Comparison of ENCODE assay signal across 27 cellular contexts in genomic region chr11:104076455-104076854, GRCh38. TPM values are rescaled to one million over a fixed set of nuclear protein-coding genes. Genes with fewer than 3 reads are reported as not detected.
DNase-seq lines count a peak whose midpoint lies in the region; ATAC-seq, FAIRE-seq and TF ChIP-seq lines count a peak whose summit lies in the region.
"Had no signal": no experiment of that assay in that cellular context is flagged by ENCODE, and none has a peak within 500 bp of the region (broad histone marks: within the 10 kb centered on the region; RNA-seq: fewer than 3 reads in every experiment).

No MANE protein-coding gene starts in this region.

- no peak for FAIRE-seq in bronchial epithelial cell (lab: Jason Lieb, UNC)
- FAIRE-seq in D721Med (lab: Jason Lieb, UNC) = no peak
- FAIRE-seq: GM18507, HepG2 had no signal

- no peak for TF ChIP-seq POLR2A in esophagus squamous epithelium (IDR thresholded peaks at IDR 0.05)

- H3K4me1 ChIP-seq in RWPE2 (ENCODE audit: insufficient read depth, poor library complexity, severe bottlenecking) (peaks cover 26% of the 10 kb centered on the region), esophagus squamous epithelium (peaks cover 0 to 38% (median 4%) of the 10 kb centered on the region in 3 donors)

- H3K36me3 ChIP-seq in RWPE2 (ENCODE audit: low read depth) = no peaks in the 10 kb centered on the region
- no peaks in the 10 kb centered on the region for H3K36me3 ChIP-seq in bronchial epithelial cell (ENCODE audit: control insufficient read depth, insufficient read depth, low read length)
- H3K36me3 ChIP-seq in esophagus squamous epithelium = no peaks in the 10 kb centered on the region
- H3K36me3 ChIP-seq: MG63 had no signal

- peak overlapping the region; percentile 49 for H3K27ac ChIP-seq in RWPE2 (ENCODE audit: poor library complexity, severe bottlenecking)
- H3K27ac ChIP-seq in esophagus squamous epithelium = peak overlapping the region in 3 of 4 donors; percentile 25 to 68 (median 56)
- H3K27ac ChIP-seq: C4-2B, GM23248 had no signal

- 31 to 58% methylated on average over 2 of the region's 2 CpGs for WGBS in esophagus squamous epithelium, 2 donors

- TF ChIP-seq CTCF in RWPE2 (IDR thresholded peaks at IDR 0.05; ENCODE audit: poor library complexity, severe bottlenecking) (no peak), bronchial epithelial cell (IDR thresholded peaks at IDR 0.05; ENCODE audit: insufficient read depth, low read length, severe bottlenecking) (no peak), esophagus squamous epithelium (IDR thresholded peaks at IDR 0.05) (no peak), D721Med (IDR thresholded peaks at IDR 0.05; ENCODE audit: insufficient read depth, missing control alignments) (no peak)

- DNase-seq in RWPE2 (ENCODE audit: low spot score) (no peak), bronchial epithelial cell (ENCODE audit: low read depth) (peak; percentile 97), esophagus squamous epithelium (lab: John Stamatoyannopoulos, UW) (no peak), renal cortical epithelial cell (ENCODE audit: low read depth) (peak; percentile 76), D721Med (ENCODE audit: insufficient read length, low spot score) (no peak), 8988T (no peak)
- DNase-seq: Calu3; CD8-positive, alpha-beta T cell; DMS153; GM23248; H7; MG63; NCI-H2029; NCI-H446; NCI-H524 treated with DMSO at 0.1 percent for 48 hours; NCI-H774; RPMI8226; SHP77 treated with DMSO at 0.1 percent for 48 hours had no signal

- no peak overlapping the region for H3K4me3 ChIP-seq in RWPE2 (ENCODE audit: severe bottlenecking)
- no peak overlapping the region for H3K4me3 ChIP-seq in bronchial epithelial cell (ENCODE audit: low read depth, low read length)
- no peak overlapping the region for H3K4me3 ChIP-seq in esophagus squamous epithelium
- H3K4me3 ChIP-seq: GM23248, MG63 had no signal

- H3K9me3 ChIP-seq in RWPE2 (ENCODE audit: severe bottlenecking) (no peaks in the 10 kb centered on the region), esophagus squamous epithelium (no peaks in the 10 kb centered on the region)
- H3K9me3 ChIP-seq: MG63 had no signal

- intact Hi-C loops in esophagus squamous epithelium (cut with DNase I) = no loop called here

- H3K27me3 ChIP-seq in RWPE2 (ENCODE audit: insufficient read depth, poor library complexity, severe bottlenecking) (no peaks in the 10 kb centered on the region), bronchial epithelial cell (ENCODE audit: control insufficient read depth, insufficient read depth, low read length) (no peaks in the 10 kb centered on the region), esophagus squamous epithelium (no peaks in the 10 kb centered on the region)
- H3K27me3 ChIP-seq: MG63 had no signal

- ATAC-seq in RWPE2 (ENCODE audit: low read depth) (peak; percentile 90), GM18517 (IDR thresholded peaks at IDR 0.05; ENCODE audit: unreplicated experiment) (no peak)
- ATAC-seq: CD8-positive, alpha-beta T cell; HepG2 had no signal

RNA-seq across cellular contexts. Expression of gene DDI1, which starts 40.0 kb away (rescaled TPM):
- total RNA-seq in bronchial epithelial cell = not detected in 2 replicates
- not detected for total RNA-seq in esophagus squamous epithelium
- total RNA-seq in renal cortical epithelial cell = not detected in 2 replicates
- total RNA-seq: B cell; Calu3; CD8-positive, alpha-beta T cell; Daoy; G401; GM23248; H7; HepG2; HT1080; LHCN-M2 had no signal

Comparison
In these comparisons a context has a peak if more than half of its experiments do, and no peak if none do; other contexts are left out.
1. DNase-seq: peak in bronchial epithelial cell (single experiment) and renal cortical epithelial cell (single experiment); none in RWPE2 (single experiment), esophagus squamous epithelium (single experiment), D721Med (single experiment) and 8988T (single experiment).